ENCODE assay signal across 1 cellular context in genomic region chr3:172542999-172543398, GRCh38.
TF ChIP-seq lines count a peak whose summit lies in the region.

No MANE protein-coding gene starts in this region.

TF ChIP-seq in WTC11, 78 proteins besides CTCF, POLR2A, EP300 and RAD21 (continued from another document):
- no peak for TF ChIP-seq ZNF671 (CRISPR knock-in tag; IDR thresholded peaks at IDR 0.05)
- TF ChIP-seq RORB (CRISPR knock-in tag; IDR thresholded peaks at IDR 0.05): no peak
- TF ChIP-seq HMGA2 (CRISPR knock-in tag; IDR thresholded peaks at IDR 0.05): no peak
- TF ChIP-seq ZNF281 (CRISPR knock-in tag; IDR thresholded peaks at IDR 0.05): no peak
- no peak for TF ChIP-seq TCF7 (CRISPR knock-in tag; IDR thresholded peaks at IDR 0.05; ENCODE audit: low read depth)
- no peak for TF ChIP-seq IRF2 (CRISPR knock-in tag; IDR thresholded peaks at IDR 0.05; ENCODE audit: borderline replicate concordance, low read depth)
- TF ChIP-seq STAT6 (CRISPR knock-in tag; conservative IDR thresholded peaks at IDR 0.05; ENCODE audit: low read depth): no peak
- no peak for TF ChIP-seq E2F5 (CRISPR knock-in tag; IDR thresholded peaks at IDR 0.05)
